In genomic region chr3:11184328-11184969, GRCh38 we compare ENCODE assay signal across 1 cellular context. TPM values are rescaled to one million over a fixed set of nuclear protein-coding genes. Genes with fewer than 3 reads are reported as not detected.
"Had no signal": no experiment of that assay in that cellular context is flagged by ENCODE, and none has a peak within 500 bp of the region (broad histone marks: within the 10 kb centered on the region; RNA-seq: fewer than 3 reads in every experiment).

No MANE protein-coding gene starts in this region.

RNA-seq across cellular contexts. Expression of gene HRH1, which starts 30.2 kb away (rescaled TPM):
- total RNA-seq: progenitor cell of endocrine pancreas had no signal
